ENCODE assay signal across 18 cellular contexts in the genomic region with DNA sequence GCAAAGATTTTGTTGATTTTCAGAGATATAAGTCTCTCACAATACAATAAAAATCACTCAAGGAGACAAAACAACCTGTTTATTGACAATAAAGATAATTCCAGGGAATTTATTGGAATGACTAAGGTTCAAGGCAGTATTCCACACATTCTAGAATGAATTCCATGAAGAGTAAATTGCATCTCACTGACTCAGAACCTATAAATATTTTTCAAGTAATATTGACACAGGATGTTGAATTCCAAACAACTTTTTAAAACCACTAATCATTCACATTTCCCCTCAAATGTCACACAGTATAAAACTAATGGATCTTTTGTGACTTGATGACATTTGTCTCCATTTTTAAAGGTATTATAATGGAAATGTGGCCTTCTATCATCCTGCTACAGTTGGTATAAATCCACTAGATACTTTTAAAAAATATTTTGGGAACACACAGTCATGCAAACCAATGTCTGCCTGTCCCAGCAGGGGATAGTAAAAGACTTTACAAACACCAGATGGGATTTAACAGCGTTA. TPM values are rescaled to one million over a fixed set of nuclear protein-coding genes. Genes with fewer than 3 reads are reported as not detected.
DNase-seq lines count a peak whose midpoint lies in the region; ATAC-seq, FAIRE-seq and TF ChIP-seq lines count a peak whose summit lies in the region.
"Had no signal": no experiment of that assay in that cellular context is flagged by ENCODE, and none has a peak within 500 bp of the region (broad histone marks: within the 10 kb centered on the region; RNA-seq: fewer than 3 reads in every experiment).

No MANE protein-coding gene starts in this region.

- FAIRE-seq in HTR-8/SVneo (lab: Jason Lieb, UNC), result no peak
- no peak for FAIRE-seq in bronchial epithelial cell (lab: Jason Lieb, UNC)

- no peaks in the 10 kb centered on the region for H3K27me3 ChIP-seq in bronchial epithelial cell (ENCODE audit: control insufficient read depth, insufficient read depth, low read length)
- H3K27me3 ChIP-seq: ascending aorta; BLaER1 treated with 17β-estradiol and CSF1 and Interleukin-3, amounts not matched to agents 10 nM and 100 nM; neutrophil; right lobe of liver had no signal

- TF ChIP-seq CTCF in bronchial epithelial cell (IDR thresholded peaks at IDR 0.05; ENCODE audit: insufficient read depth, low read length, severe bottlenecking), result no peak

- ATAC-seq in GM19455 (IDR thresholded peaks at IDR 0.05; ENCODE audit: unreplicated experiment), result no peak
- ATAC-seq: activated CD4-positive, alpha-beta T cell treated with anti-CD3 and anti-CD28 coated beads for 36 hours; right lobe of liver had no signal

- H3K4me3 ChIP-seq in bronchial epithelial cell (ENCODE audit: low read depth, low read length), result no peak overlapping the region
- H3K4me3 ChIP-seq: ascending aorta; BLaER1 treated with 17β-estradiol and CSF1 and Interleukin-3, amounts not matched to agents 10 nM and 100 nM; right lobe of liver had no signal

- no peaks in the 10 kb centered on the region for H3K36me3 ChIP-seq in bronchial epithelial cell (ENCODE audit: control insufficient read depth, insufficient read depth, low read length)
- H3K36me3 ChIP-seq: ascending aorta; BLaER1 treated with 17β-estradiol and CSF1 and Interleukin-3, amounts not matched to agents 10 nM and 100 nM; neutrophil; right lobe of liver had no signal

- peak; percentile 29 for DNase-seq in AG20443 (ENCODE audit: low spot score)
- peak; percentile 28 for DNase-seq in HTR-8/SVneo (ENCODE audit: insufficient read length, low spot score)
- DNase-seq in bronchial epithelial cell (ENCODE audit: low read depth), result peak; percentile 32
- peak; percentile 51 for DNase-seq in myocyte (ENCODE audit: low read depth)
- no peak for DNase-seq in iPS-NIHi11 (ENCODE audit: low spot score)
- no peak for DNase-seq in nucleus accumbens (lab: John Stamatoyannopoulos, UW)
- DNase-seq in GOT3 (lab: John Stamatoyannopoulos, UW), result no peak
- DNase-seq: activated CD4-positive, alpha-beta T cell treated with anti-CD3 and anti-CD28 coated beads for 36 hours; activated gamma-delta T cell; erythroblast; kidney; NCI-H1694 treated with DMSO at 0.1 percent for 48 hours; right lobe of liver had no signal

RNA-seq across cellular contexts. Expression of gene LGR5, which starts 42.1 kb away (rescaled TPM):
- total RNA-seq in bronchial epithelial cell, result not detected in 2 replicates
- not detected in 2 replicates for total RNA-seq in myocyte
- polyA plus RNA-seq in myocyte (2012), result 0.03 TPM
- total RNA-seq: activated CD4-positive, alpha-beta T cell treated with anti-CD3 and anti-CD28 coated beads for 36 hours; NCI-H460 had no signal

Comparison
In these comparisons a context has a peak if more than half of its experiments do, and no peak if none do; other contexts are left out.
1. DNase-seq: peak in AG20443 (single experiment), HTR-8/SVneo (single experiment), bronchial epithelial cell (single experiment) and myocyte (single experiment); none in iPS-NIHi11 (single experiment), nucleus accumbens (0 of 56) and GOT3 (single experiment).